In genomic region chr17:42153919-42154491, GRCh38 we compare ENCODE assay signal across 8 cellular contexts. TPM values are rescaled to one million over a fixed set of nuclear protein-coding genes. Genes with fewer than 3 reads are reported as not detected.
A peak's percentile ranks its signal among the peaks of the same experiment; 100 is the strongest.
DNase-seq lines count a peak whose midpoint lies in the region; ATAC-seq and TF ChIP-seq lines count a peak whose summit lies in the region.

No MANE protein-coding gene starts in this region.

- H3K4me1 ChIP-seq in lung (ENCODE audit: control insufficient read depth in 2 of 2, insufficient read depth in 2 of 2, low read length in 2 of 2) = peaks cover 6 to 7% of the 10 kb centered on the region in 2 donors

- H3K27ac ChIP-seq in lung (ENCODE audit: low read depth in 1 of 2, low read length in 1 of 2) = peak overlapping the region; percentile 73 to 78

- peaks cover 7% of the 10 kb centered on the region for H3K36me3 Mint-ChIP-seq in MCF 10A (ENCODE audit: insufficient read depth, unreplicated experiment)

- TSS peak; percentile 38 for BruUV-seq in MCF 10A (replicated peaks; lab: Mats Ljungman, UMichigan)

- 11 to 13% methylated on average over 10 of the region's 10 CpGs for WGBS in lung, 2 donors

- peak overlapping the region; percentile 84 for H3K4me3 Mint-ChIP-seq in MCF 10A (ENCODE audit: unreplicated experiment)

- POLR2A ChIA-PET in MCF 10A (lab: Yijun Ruan, JAX) = interaction anchor here (0.8 to 2.2 kb wide), 16 partner anchors 16 to 369 kb away, joined by 3 to 13 read pairs (median 4); partner anchors contain the start of genes ACLY, CNP, DNAJC7 and GHDC

- no peaks in the 10 kb centered on the region for H3K27me3 ChIP-seq in MG63
- no peaks in the 10 kb centered on the region for H3K27me3 ChIP-seq in lung (ENCODE audit: control insufficient read depth, insufficient read depth)

- H3K36me3 ChIP-seq in MG63 (peaks cover 40% of the 10 kb centered on the region), lung (ENCODE audit: control insufficient read depth in 2 of 2, insufficient read depth in 2 of 2, low read length in 2 of 2) (peaks cover 0 to 7% of the 10 kb centered on the region in 2 donors)

- no peak for TF ChIP-seq CTCF in MCF 10A (IDR thresholded peaks at IDR 0.05; ENCODE audit: unreplicated experiment)
- TF ChIP-seq CTCF in lung (IDR thresholded peaks at IDR 0.05; ENCODE audit: control extremely low read depth, extremely low read depth) = no peak

- intact Hi-C loops in MCF 10A (cut with micrococcal nuclease) = no loop called here

- ATAC-seq in lung (ENCODE audit: insufficient read depth, low FRiP score) (no peak), HG03025 (IDR thresholded peaks at IDR 0.05; ENCODE audit: low FRiP score, unreplicated experiment) (no peak), HG03432 (IDR thresholded peaks at IDR 0.05; ENCODE audit: unreplicated experiment) (no peak)

- H3K27me3 Mint-ChIP-seq in MCF 10A (ENCODE audit: insufficient read depth, unreplicated experiment) = no peaks in the 10 kb centered on the region

- peak; percentile 31 for DNase-seq in COLO829 (ENCODE audit: low spot score)
- DNase-seq in MG63 = peak; percentile 29
- no peak for DNase-seq in MCF 10A (ENCODE audit: unreplicated experiment)
- DNase-seq in lung (ENCODE audit: low spot score) = no peak
- no peak for DNase-seq in HuH-7.5 (ENCODE audit: low spot score)
- no peak for DNase-seq in NCI-H2171 (lab: John Stamatoyannopoulos, UW)

- H3K9me3 Mint-ChIP-seq in MCF 10A (ENCODE audit: unreplicated experiment) = no peaks in the 10 kb centered on the region

- H3K9me3 ChIP-seq in MG63 (no peaks in the 10 kb centered on the region), lung (ENCODE audit: control insufficient read depth in 2 of 2, insufficient read depth in 1 of 2, low read length in 1 of 2) (no peaks in the 10 kb centered on the region)

- peak overlapping the region; percentile 90 for H3K27ac Mint-ChIP-seq in MCF 10A (ENCODE audit: low read depth, unreplicated experiment)

- CTCF ChIA-PET in MCF 10A (lab: Yijun Ruan, JAX) = interaction anchor here (0.7 to 1.4 kb wide), 3 partner anchors 128 to 417 kb away, joined by 3 read pairs; no protein-coding TSS in a partner anchor

- peak overlapping the region; percentile 88 for H3K4me3 ChIP-seq in MG63
- peak overlapping the region; percentile 94 for H3K4me3 ChIP-seq in lung

- H3K4me1 Mint-ChIP-seq in MCF 10A (ENCODE audit: insufficient read depth, unreplicated experiment) = peaks cover 16% of the 10 kb centered on the region

RNA-seq across cellular contexts. Expression of gene RAB5C, which starts 0.8 kb away (rescaled TPM):
- 125 and 198 TPM in 2 replicates for total RNA-seq in MG63 (2014; rRNA removed; shearing (Covaris generic); ENCODE audit: low replicate concordance)
- total RNA-seq in MCF 10A (2022) (101 and 119 TPM in 2 replicates), lung (100 to 1,000 TPM in 1 of 2 donors, 10 to 100 TPM in 1; 73.0 to 180 TPM)
- polyA plus RNA-seq in lung = 100 to 1,000 TPM; 132 to 307 TPM

RNA-seq across cellular contexts. Expression of gene KCNH4, which starts 26.9 kb away (rescaled TPM):
- 0.46 TPM in 1 of 2 replicates, not detected in the other for total RNA-seq in MG63 (2014; rRNA removed; shearing (Covaris generic); ENCODE audit: low replicate concordance)
- total RNA-seq in MCF 10A (2022) (not detected in 2 replicates), lung (under 1 TPM; 0.11 to 0.31 TPM)
- polyA plus RNA-seq in lung = under 1 TPM; 0.04 to 0.57 TPM

RNA-seq across cellular contexts. Expression of gene HCRT, which starts 31.2 kb away (rescaled TPM):
- not detected in 2 replicates for total RNA-seq in MG63 (2014; rRNA removed; shearing (Covaris generic); ENCODE audit: low replicate concordance)
- not detected in 2 replicates for total RNA-seq in MCF 10A (2022)
- not detected for total RNA-seq in lung
- not detected for polyA plus RNA-seq in lung

RNA-seq across cellular contexts. Expression of gene HSPB9, which starts 31.4 kb away (rescaled TPM):
- not detected in 2 replicates for total RNA-seq in MG63 (2014; rRNA removed; shearing (Covaris generic); ENCODE audit: low replicate concordance)
- not detected in 2 replicates for total RNA-seq in MCF 10A (2022)
- total RNA-seq in lung = under 1 TPM in 1 of 2 donors, not detected in 1; 0.20 TPM
- under 1 TPM; 0.03 to 0.18 TPM for polyA plus RNA-seq in lung

RNA-seq across cellular contexts. Expression of gene KAT2A, which starts 32.8 kb away (rescaled TPM):
- total RNA-seq in MG63 (2014; rRNA removed; shearing (Covaris generic); ENCODE audit: low replicate concordance) = 30.5 and 47.4 TPM in 2 replicates
- total RNA-seq in MCF 10A (2022) (37.4 and 44.6 TPM in 2 replicates), lung (10 to 100 TPM; 18.8 to 37.1 TPM)
- 10 to 100 TPM; 28.3 to 56.8 TPM for polyA plus RNA-seq in lung

Comparison
In these comparisons a context has a peak if more than half of its experiments do, and no peak if none do; other contexts are left out.
1. DNase-seq: peak in COLO829 (single experiment) and MG63 (single experiment); none in MCF 10A (single experiment), lung (single experiment), HuH-7.5 (single experiment) and NCI-H2171 (single experiment).